Comparison of ENCODE assay signal across 23 cellular contexts in the genomic region with DNA sequence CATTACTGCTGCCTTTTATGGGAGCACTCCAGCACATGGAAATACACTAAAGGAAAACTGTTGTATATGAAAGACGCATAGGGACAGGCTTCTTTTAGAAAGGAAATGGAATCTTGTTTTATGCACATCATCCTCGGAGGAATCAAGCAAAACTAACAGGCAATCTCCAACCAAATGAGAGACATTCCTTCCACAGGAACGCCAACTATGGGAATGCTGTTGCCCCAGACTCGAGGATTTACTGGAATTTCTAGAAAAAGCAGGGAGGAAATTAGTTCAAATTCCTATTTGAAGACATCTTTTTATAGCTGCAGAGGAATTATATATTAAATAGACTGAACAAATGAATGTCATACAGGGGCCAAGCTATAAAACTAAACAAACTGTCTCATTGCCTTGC. TPM values are rescaled to one million over a fixed set of nuclear protein-coding genes. Genes with fewer than 3 reads are reported as not detected.
DNase-seq lines count a peak whose midpoint lies in the region; ATAC-seq and TF ChIP-seq lines count a peak whose summit lies in the region.
"Had no signal": no experiment of that assay in that cellular context is flagged by ENCODE, and none has a peak within 500 bp of the region (broad histone marks: within the 10 kb centered on the region; RNA-seq: fewer than 3 reads in every experiment).

No MANE protein-coding gene starts in this region.

- H3K9me3 ChIP-seq in left ventricle myocardium inferior (replicated peaks): no peaks in the 10 kb centered on the region
- no peaks in the 10 kb centered on the region for H3K9me3 ChIP-seq in right cardiac atrium (ENCODE audit: control insufficient read depth, low read length)
- H3K9me3 ChIP-seq in vagina: no peaks in the 10 kb centered on the region
- H3K9me3 ChIP-seq in neuronal stem cell (replicated peaks in 1 of 2; ENCODE audit: control insufficient read depth in 2 of 2, insufficient read depth in 1 of 2, low read depth in 1 of 2, low read length in 2 of 2): no peaks in the 10 kb centered on the region
- H3K9me3 ChIP-seq: right atrium auricular region had no signal

- no peak overlapping the region for H2BK12ac ChIP-seq in neuronal stem cell (ENCODE audit: low read length)

- no peaks in the 10 kb centered on the region for H3K27me3 Mint-ChIP-seq in nephron (ENCODE audit: low read depth)

- no peak overlapping the region for H3K4ac ChIP-seq in neuronal stem cell (ENCODE audit: low read length)

- ATAC-seq in right cardiac atrium (no peak), GM18505 (IDR thresholded peaks at IDR 0.05; ENCODE audit: unreplicated experiment) (no peak)
- ATAC-seq: K562 had no signal

- H3K9ac ChIP-seq in neuronal stem cell (ENCODE audit: low read depth, low read length, poor library complexity): no peak overlapping the region

- intact Hi-C loops in left ventricle myocardium inferior (cut with micrococcal nuclease) (loop anchor here (10.0 kb wide), 1 partner anchor 64 kb away; no protein-coding TSS in a partner anchor), right cardiac atrium (cut with DNase I) (no loop called here), dorsolateral prefrontal cortex (cut with DNase I) (loop anchor here in 1 of 2 donors (10.0 kb wide), 1 partner anchor 54 kb away; no protein-coding TSS in a partner anchor), vagina (cut with DNase I) (no loop called here)

- peaks cover 8% of the 10 kb centered on the region for H3K36me3 Mint-ChIP-seq in nephron (ENCODE audit: low read depth)

- H3K4me1 ChIP-seq in left ventricle myocardium inferior: peaks cover 70% of the 10 kb centered on the region
- peaks cover 15% of the 10 kb centered on the region for H3K4me1 ChIP-seq in right cardiac atrium (ENCODE audit: control insufficient read depth, insufficient read depth, low read length)
- H3K4me1 ChIP-seq in vagina: peaks cover 38% of the 10 kb centered on the region
- peaks cover 25 to 47% of the 10 kb centered on the region in 2 donors for H3K4me1 ChIP-seq in neuronal stem cell (ENCODE audit: control insufficient read depth in 2 of 2, insufficient read depth in 1 of 2, low read depth in 1 of 2, low read length in 2 of 2)

- H4K91ac ChIP-seq in neuronal stem cell (ENCODE audit: low read depth, low read length, poor library complexity): no peak overlapping the region

- H2AK5ac ChIP-seq in neuronal stem cell (ENCODE audit: low read depth, low read length): no peak overlapping the region

- H3K4me1 Mint-ChIP-seq in nephron: peaks cover 80% of the 10 kb centered on the region

- TF ChIP-seq POLR2A in vagina (IDR thresholded peaks at IDR 0.05) (no peak), GM18505 (IDR thresholded peaks at IDR 0.05; ENCODE audit: borderline replicate concordance, extremely low read depth, insufficient read depth, insufficient read length) (no peak)

- H3K27me3 ChIP-seq in left ventricle myocardium inferior (ENCODE audit: low read depth) (no peaks in the 10 kb centered on the region), right cardiac atrium (ENCODE audit: control insufficient read depth, insufficient read depth) (no peaks in the 10 kb centered on the region), dorsolateral prefrontal cortex (no peaks in the 10 kb centered on the region), vagina (no peaks in the 10 kb centered on the region), neuronal stem cell (ENCODE audit: control insufficient read depth in 3 of 3, insufficient read depth in 3 of 3, low read depth in 1 of 3, low read length in 3 of 3) (no peaks in the 10 kb centered on the region)
- H3K27me3 ChIP-seq: right atrium auricular region had no signal

- no peak overlapping the region for H3K14ac ChIP-seq in neuronal stem cell (ENCODE audit: low read length)

- H2BK15ac ChIP-seq in neuronal stem cell (ENCODE audit: low read length): no peak overlapping the region

- no peak overlapping the region for H3K18ac ChIP-seq in neuronal stem cell (ENCODE audit: low read length)

- WGBS in right cardiac atrium: 56% methylated on average over 4 of the region's 4 CpGs
- no CpG with 5 or more reads among the region's 4 CpGs for WGBS in neuronal stem cell (ENCODE audit: extremely low coverage in 2 of 2, insufficient read length in 2 of 2, insufficient replicate concordance in 1 of 2), 2 donors

- no peak for TF ChIP-seq CTCF in left ventricle myocardium inferior (IDR thresholded peaks at IDR 0.05; ENCODE audit: borderline replicate concordance)
- no peak for TF ChIP-seq CTCF in dorsolateral prefrontal cortex (IDR thresholded peaks at IDR 0.05 in 54 of 56, conservative IDR thresholded peaks at IDR 0.05 in 2 of 56; ENCODE audit: low read depth in 1 of 56, partially characterized antibody in 56 of 56)
- TF ChIP-seq CTCF in nephron (IDR thresholded peaks at IDR 0.05; ENCODE audit: unreplicated experiment in 3 of 3): no peak
- TF ChIP-seq CTCF in vagina (IDR thresholded peaks at IDR 0.05): no peak

- H3K27ac Mint-ChIP-seq in nephron: peak overlapping the region; percentile 43 to 61 (median 60)

- no peak overlapping the region for H3K4me3 Mint-ChIP-seq in nephron

- DNase-seq in left ventricle myocardium inferior: no peak
- no peak for DNase-seq in right cardiac atrium
- DNase-seq in dorsolateral prefrontal cortex: no peak
- DNase-seq in vagina (ENCODE audit: extremely low spot score in 2 of 2): no peak
- no peak for DNase-seq in neuronal stem cell (ENCODE audit: low spot score)
- no peak for DNase-seq in DMS114 treated with DMSO at 0.1 percent for 48 hours (lab: John Stamatoyannopoulos, UW; ENCODE audit: unreplicated experiment)
- DNase-seq: 8988T; activated CD4-positive, alpha-beta T cell treated with anti-CD3 and anti-CD28 coated beads, Interleukin-2, amount 50 U/mL, for 48 hours; activated T-cell treated with anti-CD3 and anti-CD28 coated beads for 4 hours; amygdala; DMS153; NCI-H1694 treated with DMSO at 0.1 percent for 48 hours; NCI-H774; nucleus accumbens; PC-9; SIG-M5; stimulated activated naive CD4-positive, alpha-beta T cell had no signal

- H2BK5ac ChIP-seq in neuronal stem cell (ENCODE audit: low read length): no peak overlapping the region

- H3K4me3 ChIP-seq in left ventricle myocardium inferior: no peak overlapping the region
- no peak overlapping the region for H3K4me3 ChIP-seq in right cardiac atrium (ENCODE audit: low read length)
- H3K4me3 ChIP-seq in dorsolateral prefrontal cortex: no peak overlapping the region
- H3K4me3 ChIP-seq in vagina: no peak overlapping the region
- H3K4me3 ChIP-seq in neuronal stem cell (ENCODE audit: low read length in 2 of 2): no peak overlapping the region
- H3K4me3 ChIP-seq: K562, PC-9, right atrium auricular region had no signal

- H4K8ac ChIP-seq in neuronal stem cell (ENCODE audit: low read depth, low read length): no peak overlapping the region

- no peaks in the 10 kb centered on the region for H3K36me3 ChIP-seq in left ventricle myocardium inferior
- peaks cover 0 to 8% of the 10 kb centered on the region in 2 donors for H3K36me3 ChIP-seq in vagina
- peaks cover 0 to 15% of the 10 kb centered on the region in 2 donors for H3K36me3 ChIP-seq in neuronal stem cell (replicated peaks in 1 of 2; ENCODE audit: control insufficient read depth in 2 of 2, insufficient read depth in 2 of 2, low read length in 2 of 2)
- H3K36me3 ChIP-seq: right atrium auricular region had no signal

- H2BK120ac ChIP-seq in neuronal stem cell (ENCODE audit: low read depth, low read length): no peak overlapping the region

- H3K79me1 ChIP-seq in neuronal stem cell (ENCODE audit: low read depth, low read length): no peaks in the 10 kb centered on the region

- H3K23ac ChIP-seq in neuronal stem cell (ENCODE audit: low read depth, low read length, poor library complexity): no peak overlapping the region

- H2AFZ ChIP-seq in neuronal stem cell (ENCODE audit: low read length): no peak overlapping the region
- H2AFZ ChIP-seq: PC-9 had no signal

- no peak overlapping the region for H3K4me2 ChIP-seq in neuronal stem cell (ENCODE audit: insufficient read depth, low read length, poor library complexity, severe bottlenecking)
- H3K4me2 ChIP-seq: PC-9 had no signal

- H3K27ac ChIP-seq in left ventricle myocardium inferior (replicated peaks) (peak overlapping the region; percentile 85), right cardiac atrium (ENCODE audit: low read length) (no peak overlapping the region), dorsolateral prefrontal cortex (peak overlapping the region in 39 of 59 donors; percentile 1 to 99 (median 93)), vagina (peak overlapping the region; percentile 40), neuronal stem cell (replicated peaks; ENCODE audit: low read length) (no peak overlapping the region)
- H3K27ac ChIP-seq: C4-2B, HL-60, PC-9, right atrium auricular region had no signal

- no peaks in the 10 kb centered on the region for H3K9me3 Mint-ChIP-seq in nephron

RNA-seq across cellular contexts. Expression of a gene that starts 52.3 kb away (rescaled TPM):
- total RNA-seq in left ventricle myocardium inferior (28.5 TPM), right cardiac atrium (10 to 100 TPM; 20.2 to 30.5 (median 27.8) TPM), dorsolateral prefrontal cortex (10 to 100 TPM; 23.8 to 53.4 (median 36.9) TPM), vagina (19.2 TPM)
- 22.2 TPM for polyA plus RNA-seq in right cardiac atrium
- 49.6 TPM for polyA plus RNA-seq in neuronal stem cell (2013, experiment 1 of 2)
- polyA plus RNA-seq in neuronal stem cell (2013, experiment 2 of 2): 51.2 TPM

RNA-seq across cellular contexts. Expression of a gene that starts 52.8 kb away (rescaled TPM):
- total RNA-seq in left ventricle myocardium inferior (16.7 TPM), right cardiac atrium (10 to 100 TPM; 15.4 to 19.6 (median 16.9) TPM), dorsolateral prefrontal cortex (10 to 100 TPM; 16.9 to 38.4 (median 25.4) TPM), vagina (16.5 TPM)
- polyA plus RNA-seq in right cardiac atrium: 13.9 TPM
- 6.7 TPM for polyA plus RNA-seq in neuronal stem cell (2013, experiment 1 of 2)
- 6.7 TPM for polyA plus RNA-seq in neuronal stem cell (2013, experiment 2 of 2)

Comparison
In these comparisons a context has a peak if more than half of its experiments do, and no peak if none do; other contexts are left out.
1. H3K27ac ChIP-seq: peak in left ventricle myocardium inferior (single experiment), dorsolateral prefrontal cortex (39 of 59) and vagina (single experiment); none in right cardiac atrium (single experiment) and neuronal stem cell (single experiment).